Comparison of ENCODE assay signal across 8 cellular contexts in the genomic region with DNA sequence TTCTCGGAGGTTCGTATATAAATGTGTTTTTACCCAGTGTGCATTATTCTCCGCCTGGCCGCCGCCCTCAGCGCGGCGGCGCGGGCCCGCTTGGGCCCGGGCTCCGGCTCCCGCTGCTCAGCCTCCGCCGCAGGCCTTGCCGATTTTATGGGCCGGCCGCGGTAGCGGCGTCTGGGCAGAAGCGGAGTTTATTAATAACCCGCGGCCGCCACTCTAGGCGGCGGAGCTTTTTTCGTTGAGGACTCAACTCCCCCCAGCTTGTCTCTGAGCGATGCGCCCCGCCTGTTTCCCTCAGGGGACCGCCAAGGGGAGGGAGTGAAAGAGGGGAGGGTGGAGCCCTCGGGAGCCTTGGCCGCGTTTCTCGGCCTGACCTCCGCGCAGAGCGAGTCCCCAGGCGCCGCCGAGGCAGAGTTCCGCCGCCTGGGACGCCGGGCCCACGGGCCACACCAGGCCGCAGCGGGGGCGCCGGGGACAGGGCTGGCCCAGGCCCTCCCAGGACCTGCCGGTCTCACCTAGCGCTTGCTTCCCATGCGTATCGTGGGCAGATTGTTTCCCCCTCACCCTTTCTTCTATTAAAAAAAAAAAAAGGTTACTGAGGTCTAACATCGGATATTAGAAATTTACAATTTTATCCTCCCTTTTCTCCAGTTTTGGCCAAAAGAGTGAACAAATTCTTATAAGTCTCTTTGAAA. TPM values are rescaled to one million over a fixed set of nuclear protein-coding genes. Genes with fewer than 3 reads are reported as not detected.
A peak's percentile ranks its signal among the peaks of the same experiment; 100 is the strongest.
DNase-seq lines count a peak whose midpoint lies in the region; ATAC-seq and TF ChIP-seq lines count a peak whose summit lies in the region.

No MANE protein-coding gene starts in this region.

- DNase-seq in EH (ENCODE audit: low read depth) (peak; percentile 94), Karpas-422 (peak; percentile 98), RPMI8226 (peak; percentile 82), activated gamma-delta T cell treated with Interleukin-2 at 50 U/mL for 16 hours (peak; percentile 78), fibroblast of villous mesenchyme (ENCODE audit: low read depth) (peak; percentile 93), stomach (peak; percentile 83)

- intact Hi-C loops in stomach (cut with DNase I; ENCODE audit: low total_unique reads), result no loop called here

- no peak for TF ChIP-seq CTCF in fibroblast of villous mesenchyme (IDR thresholded peaks at IDR 0.05; ENCODE audit: insufficient read depth, low read depth, low read length)
- no peak for TF ChIP-seq CTCF in neural cell (IDR thresholded peaks at IDR 0.05; ENCODE audit: poor library complexity, severe bottlenecking)
- TF ChIP-seq CTCF in stomach (IDR thresholded peaks at IDR 0.05), result no peak

- TF ChIP-seq POLR2A in stomach (IDR thresholded peaks at IDR 0.05), result peak in 1 of 4 donors; percentile 85

- peak; percentile 35 for TF ChIP-seq RAD21 in neural cell (conservative IDR thresholded peaks at IDR 0.05)

- no peaks in the 10 kb centered on the region for H3K27me3 ChIP-seq in Karpas-422 (ENCODE audit: low read length)
- no peaks in the 10 kb centered on the region for H3K27me3 ChIP-seq in neural cell (ENCODE audit: insufficient read depth, low read depth, low read length)
- H3K27me3 ChIP-seq in stomach, result no peaks in the 10 kb centered on the region

- H3K4me1 ChIP-seq in Karpas-422 (ENCODE audit: low read length), result peaks cover 27% of the 10 kb centered on the region
- peaks cover 13 to 33% (median 25%) of the 10 kb centered on the region in 4 donors for H3K4me1 ChIP-seq in stomach

- TF ChIP-seq EP300 in neural cell (conservative IDR thresholded peaks at IDR 0.05; ENCODE audit: poor library complexity, severe bottlenecking) (peak; percentile 61), stomach (IDR thresholded peaks at IDR 0.05) (no peak)

- H3K9ac ChIP-seq in Karpas-422 (ENCODE audit: low read length) (peak overlapping the region; percentile 83), neural cell (ENCODE audit: low read length) (peak overlapping the region; percentile 97)

- no peaks in the 10 kb centered on the region for H3K9me2 ChIP-seq in Karpas-422 (replicated peaks; ENCODE audit: insufficient read depth, low read length)
- no peaks in the 10 kb centered on the region for H3K9me2 ChIP-seq in neural cell (ENCODE audit: insufficient read depth, low read length)

- no peaks in the 10 kb centered on the region for H4K20me1 ChIP-seq in Karpas-422 (ENCODE audit: insufficient read depth, low read depth, low read length)
- no peaks in the 10 kb centered on the region for H4K20me1 ChIP-seq in neural cell (ENCODE audit: insufficient read depth)

- peak overlapping the region; percentile 92 for H3K27ac ChIP-seq in Karpas-422 (ENCODE audit: low read length)
- H3K27ac ChIP-seq in neural cell (ENCODE audit: low read length), result peak overlapping the region; percentile 98
- peak overlapping the region; percentile 99 to 100 (median 100) for H3K27ac ChIP-seq in stomach

- H3F3A ChIP-seq in neural cell (ENCODE audit: insufficient read depth, low read length, poor library complexity, severe bottlenecking), result peaks cover 9% of the 10 kb centered on the region

- 0 to 1% (median 0%) methylated on average over 38 to 57 of the region's 57 CpGs for WGBS in stomach, 5 donors

- ATAC-seq in GM21825 (IDR thresholded peaks at IDR 0.05; ENCODE audit: unreplicated experiment), result peak; percentile 54

- H3K36me3 ChIP-seq in Karpas-422 (ENCODE audit: insufficient read depth, low read length) (no peaks in the 10 kb centered on the region), neural cell (ENCODE audit: insufficient read depth, low read length) (no peaks in the 10 kb centered on the region), stomach (no peaks in the 10 kb centered on the region)

- H3K4me3 ChIP-seq in Karpas-422 (ENCODE audit: low read length), result peak overlapping the region; percentile 65
- H3K4me3 ChIP-seq in fibroblast of villous mesenchyme (ENCODE audit: low read depth, low read length), result peak overlapping the region; percentile 67
- peak overlapping the region; percentile 82 for H3K4me3 ChIP-seq in neural cell (ENCODE audit: low read length)
- peak overlapping the region; percentile 53 to 93 (median 65) for H3K4me3 ChIP-seq in stomach

- peak overlapping the region; percentile 87 for H3K4me2 ChIP-seq in Karpas-422 (ENCODE audit: low read depth, low read length, poor library complexity, severe bottlenecking)
- H3K4me2 ChIP-seq in neural cell (ENCODE audit: low read length), result peak overlapping the region; percentile 98

- H2AFZ ChIP-seq in Karpas-422 (ENCODE audit: low read length), result no peak overlapping the region
- peak overlapping the region; percentile 77 for H2AFZ ChIP-seq in neural cell (ENCODE audit: low read depth, low read length)

- H3K9me3 ChIP-seq in Karpas-422 (ENCODE audit: low read length) (no peaks in the 10 kb centered on the region), neural cell (ENCODE audit: low read length) (no peaks in the 10 kb centered on the region), stomach (no peaks in the 10 kb centered on the region)

- peaks cover 54% of the 10 kb centered on the region for H3K79me2 ChIP-seq in Karpas-422 (ENCODE audit: low read length)
- peaks cover 57% of the 10 kb centered on the region for H3K79me2 ChIP-seq in neural cell (replicated peaks; ENCODE audit: insufficient read depth, low read length)

TF ChIP-seq in neural cell, 6 proteins besides CTCF, POLR2A, EP300 and RAD21:
- TF ChIP-seq TAF1 (IDR thresholded peaks at IDR 0.05; ENCODE audit: low read depth) (peak; percentile 78), EZH2 (IDR thresholded peaks at IDR 0.05; ENCODE audit: borderline replicate concordance, insufficient read depth, low read length, poor library complexity, severe bottlenecking) (no peak), SMC3 (conservative IDR thresholded peaks at IDR 0.05; ENCODE audit: poor library complexity) (no peak), MXI1 (conservative IDR thresholded peaks at IDR 0.05; ENCODE audit: poor library complexity, severe bottlenecking) (peak; percentile 51), POLR2AphosphoS5 (IDR thresholded peaks at IDR 0.05) (peak; percentile 58)
- TF ChIP-seq, protein P1, sequence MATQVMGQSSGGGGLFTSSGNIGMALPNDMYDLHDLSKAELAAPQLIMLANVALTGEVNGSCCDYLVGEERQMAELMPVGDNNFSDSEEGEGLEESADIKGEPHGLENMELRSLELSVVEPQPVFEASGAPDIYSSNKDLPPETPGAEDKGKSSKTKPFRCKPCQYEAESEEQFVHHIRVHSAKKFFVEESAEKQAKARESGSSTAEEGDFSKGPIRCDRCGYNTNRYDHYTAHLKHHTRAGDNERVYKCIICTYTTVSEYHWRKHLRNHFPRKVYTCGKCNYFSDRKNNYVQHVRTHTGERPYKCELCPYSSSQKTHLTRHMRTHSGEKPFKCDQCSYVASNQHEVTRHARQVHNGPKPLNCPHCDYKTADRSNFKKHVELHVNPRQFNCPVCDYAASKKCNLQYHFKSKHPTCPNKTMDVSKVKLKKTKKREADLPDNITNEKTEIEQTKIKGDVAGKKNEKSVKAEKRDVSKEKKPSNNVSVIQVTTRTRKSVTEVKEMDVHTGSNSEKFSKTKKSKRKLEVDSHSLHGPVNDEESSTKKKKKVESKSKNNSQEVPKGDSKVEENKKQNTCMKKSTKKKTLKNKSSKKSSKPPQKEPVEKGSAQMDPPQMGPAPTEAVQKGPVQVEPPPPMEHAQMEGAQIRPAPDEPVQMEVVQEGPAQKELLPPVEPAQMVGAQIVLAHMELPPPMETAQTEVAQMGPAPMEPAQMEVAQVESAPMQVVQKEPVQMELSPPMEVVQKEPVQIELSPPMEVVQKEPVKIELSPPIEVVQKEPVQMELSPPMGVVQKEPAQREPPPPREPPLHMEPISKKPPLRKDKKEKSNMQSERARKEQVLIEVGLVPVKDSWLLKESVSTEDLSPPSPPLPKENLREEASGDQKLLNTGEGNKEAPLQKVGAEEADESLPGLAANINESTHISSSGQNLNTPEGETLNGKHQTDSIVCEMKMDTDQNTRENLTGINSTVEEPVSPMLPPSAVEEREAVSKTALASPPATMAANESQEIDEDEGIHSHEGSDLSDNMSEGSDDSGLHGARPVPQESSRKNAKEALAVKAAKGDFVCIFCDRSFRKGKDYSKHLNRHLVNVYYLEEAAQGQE (IDR thresholded peaks at IDR 0.05; ENCODE audit: borderline replicate concordance), result peak; percentile 71

RNA-seq across cellular contexts. Expression of a gene that starts 0.4 kb away (rescaled TPM):
- 36.7 and 41.8 TPM in 2 replicates for total RNA-seq in Karpas-422 (2014; rRNA removed; shearing (Covaris generic); ENCODE audit: low replicate concordance)
- total RNA-seq in fibroblast of villous mesenchyme, result 15.5 and 25.9 TPM in 2 replicates
- 14.8 and 18.9 TPM in 2 replicates for polyA plus RNA-seq in neural cell
- 31.2 and 36.7 TPM in 2 replicates for polyA minus RNA-seq in neural cell
- 100 to 1,000 TPM in 1 of 5 donors, 10 to 100 TPM in 3, 1 to 10 TPM in 1; 4.1 to 110 (median 22.8) TPM for total RNA-seq in stomach
- 10 to 100 TPM; 10.1 to 17.6 (median 13.2) TPM for polyA plus RNA-seq in stomach

Comparison
In these comparisons a context has a peak if more than half of its experiments do, and no peak if none do; other contexts are left out.
1. Peak in every context shown above with its lines: DNase-seq, ATAC-seq, H3K4me3 ChIP-seq and H3K27ac ChIP-seq.